In genomic region chr3:99854899-99855298, GRCh38 we compare ENCODE assay signal across 23 cellular contexts.
"Had no signal": no experiment of that assay in that cellular context is flagged by ENCODE, and none has a peak within 500 bp of the region (broad histone marks: within the 10 kb centered on the region; RNA-seq: fewer than 3 reads in every experiment).

No MANE protein-coding gene starts in this region.

- H2AFZ ChIP-seq: parathyroid adenoma had no signal

- H3K27me3 ChIP-seq: body of pancreas, foreskin keratinocyte, neutrophil, transverse colon had no signal

- DNase-seq: activated CD4-positive, alpha-beta T cell treated with anti-CD3 and anti-CD28 coated beads for 48 hours; activated CD8-positive, alpha-beta T cell treated with anti-CD3 and anti-CD28 coated beads for 36 hours; activated effector memory CD4-positive, alpha-beta T cell treated with Interleukin-2 at 50 U/mL for 16 hours; activated naive CD8-positive, alpha-beta T cell treated with anti-CD3 and anti-CD28 coated beads for 36 hours; activated T-cell treated with anti-CD3 and anti-CD28 coated beads, Interleukin-2, amount 50 U/mL, for 4 hours; amygdala; body of pancreas; caudate nucleus; cortex of kidney; effector memory CD4-positive, alpha-beta T cell; foreskin keratinocyte; head of caudate nucleus; immature natural killer cell; mesendoderm; natural killer cell; retina; stimulated activated CD4-positive, alpha-beta T cell treated with anti-CD3 and anti-CD28 coated beads, Interleukin-15, amount 100 ng/mL, for 24 hours; stimulated activated CD4-positive, alpha-beta T cell treated with anti-CD3 and anti-CD28 coated beads, Interleukin-4, amount 100 ng/mL, for 24 hours; substantia nigra; T-helper 17 cell; transverse colon had no signal

- H3K9me3 ChIP-seq: body of pancreas, neutrophil, transverse colon had no signal

- H3K9ac ChIP-seq: parathyroid adenoma had no signal

- H3K36me3 ChIP-seq: neutrophil, transverse colon had no signal

- H3K4me3 ChIP-seq: body of pancreas, transverse colon had no signal

- H3K27ac ChIP-seq: body of pancreas, foreskin keratinocyte, neutrophil, parathyroid adenoma had no signal

- ATAC-seq: activated CD8-positive, alpha-beta T cell treated with anti-CD3 and anti-CD28 coated beads for 36 hours; activated T-cell treated with anti-CD3 and anti-CD28 coated beads, Interleukin-2, amount 50 U/mL, for 4 hours; body of pancreas; foreskin keratinocyte; natural killer cell; T-helper 17 cell had no signal
